ENCODE assay signal across 32 cellular contexts in genomic region chr6:21958428-21958827, GRCh38.
"Had no signal": no experiment of that assay in that cellular context is flagged by ENCODE, and none has a peak within 500 bp of the region (broad histone marks: within the 10 kb centered on the region; RNA-seq: fewer than 3 reads in every experiment).

No MANE protein-coding gene starts in this region.

- H3K9me3 Mint-ChIP-seq: activated CD4-positive, alpha-beta T cell treated with anti-CD3 and anti-CD28 coated beads, Interleukin-2, amount 10 ng/mL, durations not matched to agents 24 days and 14 days; activated CD8-positive, alpha-beta T cell treated with anti-CD3 and anti-CD28 coated beads for 36 hours; activated naive CD4-positive, alpha-beta T cell treated with anti-CD3 and anti-CD28 coated beads for 36 hours; activated naive CD4-positive, alpha-beta T cell treated with anti-CD3 and anti-CD28 coated beads, Interleukin-2, amount 50 U/mL, for 72 hours; activated T-cell treated with anti-CD3 and anti-CD28 coated beads, Interleukin-2, amount 50 U/mL, for 24 hours had no signal

- H3K9me3 ChIP-seq: adrenal gland, body of pancreas, breast epithelium had no signal

- DNase-seq: activated CD4-positive, alpha-beta T cell treated with anti-CD3 and anti-CD28 coated beads, Interleukin-2, amount 10 ng/mL, durations not matched to agents 24 days and 14 days; activated CD4-positive, alpha-beta T cell treated with anti-CD3 and anti-CD28 coated beads, Interleukin-2, amount 50 U/mL, for 4 hours; activated CD8-positive, alpha-beta T cell treated with anti-CD3 and anti-CD28 coated beads for 36 hours; activated gamma-delta T cell treated with Interleukin-2 at 50 U/mL for 16 hours; activated naive CD4-positive, alpha-beta T cell treated with anti-CD3 and anti-CD28 coated beads for 36 hours; activated T-cell treated with anti-CD3 and anti-CD28 coated beads, Interleukin-2, amount 50 U/mL, for 24 hours; adrenal gland; body of pancreas; NCI-H1105; NCI-H1417 treated with DMSO at 0.1 percent for 48 hours; NCI-H187 treated with DMSO at 0.1 percent for 48 hours; NCI-H2081; NCI-H2171 treated with DMSO at 0.1 percent for 48 hours; NCI-H2227 treated with DMSO at 0.1 percent for 48 hours; NCI-H446; NCI-H510A treated with DMSO at 0.1 percent for 48 hours; NCI-H69; NCI-H82; PC-3; SIG-M5; SW 1271; T-helper 1 cell; T-helper 2 cell; T-helper 9 cell; WERI-Rb-1 had no signal

- H3K27ac Mint-ChIP-seq: activated CD4-positive, alpha-beta T cell treated with anti-CD3 and anti-CD28 coated beads, Interleukin-2, amount 10 ng/mL, durations not matched to agents 24 days and 14 days; activated CD8-positive, alpha-beta T cell treated with anti-CD3 and anti-CD28 coated beads for 36 hours; activated naive CD4-positive, alpha-beta T cell treated with anti-CD3 and anti-CD28 coated beads for 36 hours; activated naive CD4-positive, alpha-beta T cell treated with anti-CD3 and anti-CD28 coated beads, Interleukin-2, amount 50 U/mL, for 72 hours; activated T-cell treated with anti-CD3 and anti-CD28 coated beads, Interleukin-2, amount 50 U/mL, for 24 hours had no signal

- H3K4me1 ChIP-seq: adrenal gland had no signal

- H3K27me3 Mint-ChIP-seq: activated CD4-positive, alpha-beta T cell treated with anti-CD3 and anti-CD28 coated beads, Interleukin-2, amount 10 ng/mL, durations not matched to agents 24 days and 14 days; activated CD8-positive, alpha-beta T cell treated with anti-CD3 and anti-CD28 coated beads for 36 hours; activated T-cell treated with anti-CD3 and anti-CD28 coated beads, Interleukin-2, amount 50 U/mL, for 24 hours had no signal

- ATAC-seq: activated CD8-positive, alpha-beta T cell treated with anti-CD3 and anti-CD28 coated beads for 36 hours; activated naive CD4-positive, alpha-beta T cell treated with anti-CD3 and anti-CD28 coated beads, Interleukin-2, amount 50 U/mL, for 72 hours; body of pancreas; K562; PC-3; Right ventricle myocardium inferior had no signal

- H3K4me3 ChIP-seq: adrenal gland, body of pancreas, breast epithelium, K562 had no signal

- H3K36me3 ChIP-seq: adrenal gland, breast epithelium, WERI-Rb-1 had no signal

- FAIRE-seq: astrocyte, K562, RCC 7860 had no signal

- H3K27ac ChIP-seq: adrenal gland, body of pancreas, breast epithelium, RWPE1, WERI-Rb-1 had no signal

- H3K4me3 Mint-ChIP-seq: activated CD4-positive, alpha-beta T cell treated with anti-CD3 and anti-CD28 coated beads, Interleukin-2, amount 10 ng/mL, durations not matched to agents 24 days and 14 days; activated CD8-positive, alpha-beta T cell treated with anti-CD3 and anti-CD28 coated beads for 36 hours; activated naive CD4-positive, alpha-beta T cell treated with anti-CD3 and anti-CD28 coated beads for 36 hours; activated T-cell treated with anti-CD3 and anti-CD28 coated beads, Interleukin-2, amount 50 U/mL, for 24 hours had no signal

- H3K27me3 ChIP-seq: adrenal gland, body of pancreas, breast epithelium had no signal

- H3K36me3 Mint-ChIP-seq: activated naive CD4-positive, alpha-beta T cell treated with anti-CD3 and anti-CD28 coated beads, Interleukin-2, amount 50 U/mL, for 72 hours had no signal
